ENCODE assay signal across 14 cellular contexts in the genomic region with DNA sequence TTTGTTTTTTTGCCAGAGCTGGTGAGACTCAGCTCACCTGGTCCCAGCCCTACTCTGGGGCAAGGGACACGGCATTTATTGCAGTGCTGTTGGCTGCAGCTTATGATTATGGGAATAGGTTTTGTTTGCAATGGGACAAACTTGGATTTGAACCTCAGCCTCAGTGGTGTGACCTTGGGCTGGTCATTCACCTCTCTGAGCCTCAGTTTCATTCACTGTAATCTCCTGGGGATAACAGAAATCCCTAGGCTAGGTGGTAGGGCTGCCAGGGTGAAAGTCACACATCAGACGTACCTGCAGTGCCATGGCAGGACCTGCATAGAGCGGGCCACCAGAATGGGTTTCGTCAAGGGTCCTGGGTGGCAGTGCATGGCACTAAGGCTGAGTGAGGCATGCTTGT.
DNase-seq lines count a peak whose midpoint lies in the region; ATAC-seq, FAIRE-seq and TF ChIP-seq lines count a peak whose summit lies in the region.
"Had no signal": no experiment of that assay in that cellular context is flagged by ENCODE, and none has a peak within 500 bp of the region (broad histone marks: within the 10 kb centered on the region; RNA-seq: fewer than 3 reads in every experiment).

No MANE protein-coding gene starts in this region.

- no peak overlapping the region for H3K4me3 ChIP-seq in PC-3 (ENCODE audit: low read length)
- H3K4me3 ChIP-seq in colonic mucosa: no peak overlapping the region
- no peak overlapping the region for H3K4me3 ChIP-seq in pancreas
- no peak overlapping the region for H3K4me3 ChIP-seq in SK-N-SH (ENCODE audit: low read depth in 2 of 2, low read length in 1 of 2)
- no peak overlapping the region for H3K4me3 ChIP-seq in lower lobe of right lung
- H3K4me3 ChIP-seq: A549 had no signal

- peaks cover 9 to 20% (median 13%) of the 10 kb centered on the region in 3 donors for H3K27me3 Mint-ChIP-seq in CD14-positive monocyte (ENCODE audit: low read depth in 3 of 3)

- H3K4me2 ChIP-seq in PC-3 (ENCODE audit: low read length) (peak overlapping the region; percentile 39; the same call in 1 of the 2 replicates), SK-N-SH (no peak overlapping the region)

- H3K9me3 ChIP-seq in PC-3 (ENCODE audit: low read length) (no peaks in the 10 kb centered on the region), colonic mucosa (no peaks in the 10 kb centered on the region), pancreas (no peaks in the 10 kb centered on the region), SK-N-SH (no peaks in the 10 kb centered on the region), lower lobe of right lung (no peaks in the 10 kb centered on the region)
- H3K9me3 ChIP-seq: A549, Caco-2 had no signal

- H4K20me1 ChIP-seq in PC-3 (ENCODE audit: low read length) (no peaks in the 10 kb centered on the region), SK-N-SH (ENCODE audit: insufficient read depth) (no peaks in the 10 kb centered on the region)

- 66 to 71% methylated on average over 4 of the region's 4 CpGs for WGBS in pancreas, 2 donors
- WGBS in SK-N-SH (ENCODE audit: low lambda C conversion rate): 91% methylated on average over 4 of the region's 4 CpGs

- intact Hi-C loops in CD14-positive monocyte (cut with micrococcal nuclease) (no loop called here), PC-3 (cut with micrococcal nuclease) (no loop called here), colonic mucosa (cut with DNase I) (no loop called here), pancreas (cut with DNase I) (no loop called here), lower lobe of right lung (cut with DNase I) (no loop called here)

- no peaks in the 10 kb centered on the region for H3K9me2 ChIP-seq in PC-3 (replicated peaks; ENCODE audit: low read length)
- no peaks in the 10 kb centered on the region for H3K9me2 ChIP-seq in SK-N-SH

- no peaks in the 10 kb centered on the region for H3K36me3 Mint-ChIP-seq in CD14-positive monocyte

- H3K9me3 Mint-ChIP-seq in CD14-positive monocyte: peaks cover 0 to 4% (median 0%) of the 10 kb centered on the region in 7 donors

- no peak overlapping the region for H2AFZ ChIP-seq in PC-3 (ENCODE audit: low read length)
- no peak overlapping the region for H2AFZ ChIP-seq in SK-N-SH (ENCODE audit: low read depth)

- TF ChIP-seq EP300 in SK-N-SH (IDR thresholded peaks at IDR 0.05; ENCODE audit: borderline replicate concordance in 1 of 2, low read depth in 1 of 2, low read length in 1 of 2): no peak

- no peak for FAIRE-seq in pancreas (lab: Jason Lieb, UNC)
- FAIRE-seq: A549 had no signal

- no peak for TF ChIP-seq CTCF in CD14-positive monocyte (IDR thresholded peaks at IDR 0.05)
- TF ChIP-seq CTCF in PC-3 (conservative IDR thresholded peaks at IDR 0.05; ENCODE audit: low read depth, low read length): no peak
- no peak for TF ChIP-seq CTCF in colonic mucosa (IDR thresholded peaks at IDR 0.05)
- TF ChIP-seq CTCF in pancreas (IDR thresholded peaks at IDR 0.05): no peak
- TF ChIP-seq CTCF in SK-N-SH (IDR thresholded peaks at IDR 0.05): no peak
- TF ChIP-seq CTCF in lower lobe of right lung (IDR thresholded peaks at IDR 0.05): no peak

- H3K4me1 ChIP-seq in PC-3 (ENCODE audit: insufficient read depth, low read length) (peaks cover 48% of the 10 kb centered on the region), colonic mucosa (peaks cover 4% of the 10 kb centered on the region), pancreas (no peaks in the 10 kb centered on the region), SK-N-SH (ENCODE audit: control insufficient read depth in 1 of 2, insufficient read depth in 2 of 2, low read depth in 1 of 2, low read length in 1 of 2) (peaks cover 11 to 17% of the 10 kb centered on the region in 2 experiments; a peak in 2 of 4 replicates), lower lobe of right lung (no peaks in the 10 kb centered on the region)

- H3K79me2 ChIP-seq in PC-3 (ENCODE audit: low read length) (no peaks in the 10 kb centered on the region), SK-N-SH (ENCODE audit: insufficient read depth) (no peaks in the 10 kb centered on the region)

- H3K27ac ChIP-seq in PC-3 (ENCODE audit: low read length): peak overlapping the region; percentile 24
- peak overlapping the region; percentile 69 for H3K27ac ChIP-seq in colonic mucosa
- peak overlapping the region in 3 of 4 donors; percentile 28 to 59 (median 53) for H3K27ac ChIP-seq in pancreas
- no peak overlapping the region for H3K27ac ChIP-seq in SK-N-SH (ENCODE audit: low read depth in 2 of 2, low read length in 1 of 2)
- no peak overlapping the region for H3K27ac ChIP-seq in lower lobe of right lung
- H3K27ac ChIP-seq: C4-2B had no signal

- BruUV-seq in PC-3 (replicated peaks; lab: Mats Ljungman, UMichigan): no TSS peak

- ATAC-seq in PC-3 (peak; percentile 2; the same call in 1 of the 2 replicates), pancreas (peak; percentile 24 to 39 (median 29)), lower lobe of right lung (no peak), HG02981 (IDR thresholded peaks at IDR 0.05; ENCODE audit: unreplicated experiment) (no peak)

- H3K9ac ChIP-seq in PC-3 (ENCODE audit: low read length) (no peak overlapping the region), colonic mucosa (ENCODE audit: low read depth in 2 of 2, low read length in 2 of 2) (peak overlapping the region in 1 of 2 donors; percentile 23), SK-N-SH (no peak overlapping the region)

- peaks cover 6% of the 10 kb centered on the region for H3K4me1 Mint-ChIP-seq in CD14-positive monocyte

- H3F3A ChIP-seq in PC-3 (ENCODE audit: low read length, unreplicated experiment): no peaks in the 10 kb centered on the region
- peaks cover 8% of the 10 kb centered on the region for H3F3A ChIP-seq in SK-N-SH (replicated peaks; ENCODE audit: insufficient read depth)

- CTCF ChIA-PET in PC-3 (lab: Charles Lee): no interaction called here
- CTCF ChIA-PET in SK-N-SH (lab: Yijun Ruan, JAX): interaction anchor here (1.2 to 3.7 kb wide), 5 partner anchors 17 to 182 kb away, joined by 3 to 19 read pairs (median 5); no protein-coding TSS in a partner anchor

- no peaks in the 10 kb centered on the region for H3K27me3 ChIP-seq in PC-3 (ENCODE audit: low read length)
- no peaks in the 10 kb centered on the region for H3K27me3 ChIP-seq in colonic mucosa
- no peaks in the 10 kb centered on the region for H3K27me3 ChIP-seq in pancreas
- H3K27me3 ChIP-seq in SK-N-SH (ENCODE audit: insufficient read depth): no peaks in the 10 kb centered on the region
- H3K27me3 ChIP-seq in lower lobe of right lung (ENCODE audit: low read depth): peaks cover 7% of the 10 kb centered on the region

- H3K4me3 Mint-ChIP-seq in CD14-positive monocyte: peak overlapping the region in 1 of 2 donors; percentile 48
- H3K4me3 Mint-ChIP-seq: IgD-negative memory B cell had no signal

- H3K36me3 ChIP-seq in PC-3 (ENCODE audit: low read depth, low read length) (no peaks in the 10 kb centered on the region), colonic mucosa (no peaks in the 10 kb centered on the region), pancreas (no peaks in the 10 kb centered on the region), SK-N-SH (replicated peaks in 1 of 2; ENCODE audit: control insufficient read depth in 1 of 2, insufficient read depth in 2 of 2, low read length in 1 of 2) (no peaks in the 10 kb centered on the region), lower lobe of right lung (no peaks in the 10 kb centered on the region)

- POLR2A ChIA-PET in PC-3 (lab: Charles Lee; ENCODE audit: unreplicated experiment) (no interaction called here), SK-N-SH (lab: Yijun Ruan, JAX) (no interaction called here)

- TF ChIP-seq RAD21 in SK-N-SH (IDR thresholded peaks at IDR 0.05; ENCODE audit: low read length): no peak

- no peak overlapping the region for H3K27ac Mint-ChIP-seq in CD14-positive monocyte
- H3K27ac Mint-ChIP-seq: IgD-negative memory B cell had no signal

- DNase-seq in CD14-positive monocyte (ENCODE audit: low spot score) (peak; percentile 3), PC-3 (no peak), colonic mucosa (peak; percentile 55), pancreas (no peak), SK-N-SH (no peak), lower lobe of right lung (no peak), cerebellum (ENCODE audit: low spot score) (no peak)
- DNase-seq: MV-4-11, SIG-M5 had no signal

TF ChIP-seq in SK-N-SH, 30 proteins besides CTCF, POLR2A, EP300 and RAD21:
- no peak for TF ChIP-seq GATA2 (CRISPR knock-in tag; IDR thresholded peaks at IDR 0.05)
- TF ChIP-seq, protein P1, sequence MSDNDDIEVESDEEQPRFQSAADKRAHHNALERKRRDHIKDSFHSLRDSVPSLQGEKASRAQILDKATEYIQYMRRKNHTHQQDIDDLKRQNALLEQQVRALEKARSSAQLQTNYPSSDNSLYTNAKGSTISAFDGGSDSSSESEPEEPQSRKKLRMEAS (IDR thresholded peaks at IDR 0.05; ENCODE audit: low read depth): no peak
- TF ChIP-seq, protein P2, sequence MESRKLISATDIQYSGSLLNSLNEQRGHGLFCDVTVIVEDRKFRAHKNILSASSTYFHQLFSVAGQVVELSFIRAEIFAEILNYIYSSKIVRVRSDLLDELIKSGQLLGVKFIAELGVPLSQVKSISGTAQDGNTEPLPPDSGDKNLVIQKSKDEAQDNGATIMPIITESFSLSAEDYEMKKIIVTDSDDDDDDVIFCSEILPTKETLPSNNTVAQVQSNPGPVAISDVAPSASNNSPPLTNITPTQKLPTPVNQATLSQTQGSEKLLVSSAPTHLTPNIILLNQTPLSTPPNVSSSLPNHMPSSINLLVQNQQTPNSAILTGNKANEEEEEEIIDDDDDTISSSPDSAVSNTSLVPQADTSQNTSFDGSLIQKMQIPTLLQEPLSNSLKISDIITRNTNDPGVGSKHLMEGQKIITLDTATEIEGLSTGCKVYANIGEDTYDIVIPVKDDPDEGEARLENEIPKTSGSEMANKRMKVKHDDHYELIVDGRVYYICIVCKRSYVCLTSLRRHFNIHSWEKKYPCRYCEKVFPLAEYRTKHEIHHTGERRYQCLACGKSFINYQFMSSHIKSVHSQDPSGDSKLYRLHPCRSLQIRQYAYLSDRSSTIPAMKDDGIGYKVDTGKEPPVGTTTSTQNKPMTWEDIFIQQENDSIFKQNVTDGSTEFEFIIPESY (IDR thresholded peaks at IDR 0.05; ENCODE audit: borderline replicate concordance, low read depth): no peak
- TF ChIP-seq RFX5 (IDR thresholded peaks at IDR 0.05; ENCODE audit: low read length): no peak
- no peak for TF ChIP-seq POLR2AphosphoS5 (IDR thresholded peaks at IDR 0.05; ENCODE audit: low read depth, low read length)
- no peak for TF ChIP-seq RCOR1 (IDR thresholded peaks at IDR 0.05; ENCODE audit: low read length)
- no peak for TF ChIP-seq NRF1 (IDR thresholded peaks at IDR 0.05; ENCODE audit: low read depth, low read length)
- no peak for TF ChIP-seq FOXM1 (IDR thresholded peaks at IDR 0.05; ENCODE audit: low read depth)
- TF ChIP-seq SMC3 (IDR thresholded peaks at IDR 0.05; ENCODE audit: low read depth, low read length): no peak
- no peak for TF ChIP-seq MEF2A (IDR thresholded peaks at IDR 0.05; ENCODE audit: borderline replicate concordance, low read depth)

Comparison
In these comparisons a context has a peak if more than half of its experiments do, and no peak if none do; other contexts are left out.
1. DNase-seq: peak in CD14-positive monocyte (single experiment) and colonic mucosa (single experiment); none in PC-3 (single experiment), pancreas (0 of 6), SK-N-SH (single experiment), lower lobe of right lung (single experiment) and cerebellum (single experiment).
2. ATAC-seq: peak in PC-3 (single experiment) and pancreas (4 of 4); none in lower lobe of right lung (0 of 2) and HG02981 (single experiment).
3. H3K27ac ChIP-seq: peak in PC-3 (single experiment), colonic mucosa (single experiment) and pancreas (3 of 4); none in SK-N-SH (0 of 2) and lower lobe of right lung (single experiment).